ENCODE assay signal across 27 cellular contexts in the genomic region with DNA sequence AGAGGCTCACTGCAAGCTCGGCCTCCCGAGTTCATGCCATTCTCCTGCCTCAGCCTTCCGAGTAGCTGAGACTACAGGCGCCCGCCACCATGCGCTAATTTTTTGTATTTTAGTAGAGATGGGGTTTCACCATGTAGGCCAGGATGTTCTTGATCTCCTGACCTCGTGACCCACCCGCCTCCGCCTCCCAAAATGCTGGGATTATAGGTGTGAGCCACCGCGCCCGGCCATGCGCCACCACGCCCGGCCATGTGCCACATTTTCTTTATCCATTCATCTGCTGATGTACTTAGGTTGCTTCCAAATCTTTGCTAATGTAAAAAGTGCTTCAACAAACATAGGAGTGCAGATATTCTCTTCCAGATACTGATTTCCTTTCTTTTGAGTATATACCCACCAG.
"Had no signal": no experiment of that assay in that cellular context is flagged by ENCODE, and none has a peak within 500 bp of the region (broad histone marks: within the 10 kb centered on the region; RNA-seq: fewer than 3 reads in every experiment).

No MANE protein-coding gene starts in this region.

- H3K27me3 ChIP-seq: stomach, suprapubic skin, testis, thyroid gland, tibial artery, tibial nerve, transverse colon, upper lobe of left lung, uterus, vagina had no signal

- ATAC-seq: stimulated activated effector memory CD8-positive, alpha-beta T cell treated with anti-CD3 and anti-CD28 coated beads, Interleukin-12 subunit alpha, Interleukin-12 subunit beta, amount 100 ng/mL, for 72 hours; stimulated activated memory B cell treated with anti-CD40 and anti-IgM and Interleukin-4, amounts not matched to agents 10 μg/mL and 1 μg/mL and 100 μg/mL, for 72 hours; stimulated activated naive B cell treated with anti-CD40 and anti-IgM and Interleukin-4, amounts not matched to agents 10 μg/mL and 1 μg/mL and 100 μg/mL, for 72 hours; stimulated activated naive CD8-positive, alpha-beta T cell treated with anti-CD3 and anti-CD28 coated beads, Interleukin-15, amount 100 ng/mL, for 72 hours; stimulated activated naive CD8-positive, alpha-beta T cell treated with anti-CD3 and anti-CD28 coated beads, Interleukin-15, Interleukin-2, amounts not matched to agents 100 U/mL and 50 U/mL, for 24 hours had no signal

- H3K4me3 Mint-ChIP-seq: stimulated activated effector memory CD8-positive, alpha-beta T cell treated with anti-CD3 and anti-CD28 coated beads, Interleukin-12 subunit alpha, Interleukin-12 subunit beta, amount 100 ng/mL, for 72 hours; stimulated activated memory B cell treated with anti-CD40 and anti-IgM and Interleukin-4, amounts not matched to agents 10 μg/mL and 1 μg/mL and 100 μg/mL, for 72 hours; stimulated activated naive B cell treated with anti-CD40 and anti-IgM and Interleukin-4, amounts not matched to agents 10 μg/mL and 1 μg/mL and 100 μg/mL, for 72 hours; stimulated activated naive CD8-positive, alpha-beta T cell treated with anti-CD3 and anti-CD28 coated beads, Interleukin-15, amount 100 ng/mL, for 72 hours; stimulated activated naive CD8-positive, alpha-beta T cell treated with anti-CD3 and anti-CD28 coated beads, Interleukin-15, Interleukin-2, amounts not matched to agents 100 ng/mL and 50 ng/mL, for 24 hours; type B pancreatic cell had no signal

- H3K27ac ChIP-seq: stomach, suprapubic skin, testis, thoracic aorta, thyroid gland, tibial artery, tibial nerve, transverse colon, upper lobe of left lung, uterus, vagina had no signal

- H3K9me3 ChIP-seq: suprapubic skin, testis, thoracic aorta, thyroid gland, tibial artery, transverse colon, upper lobe of left lung, uterus, vagina had no signal

- H3K36me3 ChIP-seq: stomach, suprapubic skin, thoracic aorta, thyroid gland, tibial artery, tibial nerve, transverse colon, upper lobe of left lung, uterus, vagina had no signal

- DNase-seq: stimulated activated CD4-positive, alpha-beta T cell treated with anti-CD3 and anti-CD28 coated beads, Interleukin-2, amount 100 ng/mL, for 48 hours; stimulated activated CD4-positive, alpha-beta T cell treated with anti-CD3 and anti-CD28 coated beads, Interleukin-4, amount 100 ng/mL, for 1 hour; stimulated activated CD4-positive, alpha-beta T cell treated with anti-CD3 and anti-CD28 coated beads, Interleukin-4, amount 100 ng/mL, for 24 hours; stimulated activated CD4-positive, alpha-beta T cell treated with anti-CD3 and anti-CD28 coated beads, Interleukin-4, amount 100 ng/mL, for 4 hours; stimulated activated CD8-positive, alpha-beta memory T cell treated with anti-CD3 and anti-CD28 coated beads, Interleukin-4, amount 100 ng/mL, for 48 hours; stimulated activated naive B cell treated with anti-CD40 and anti-IgM and Interleukin-4, amounts not matched to agents 10 μg/mL and 1 μg/mL and 100 μg/mL, for 72 hours; stimulated activated naive CD4-positive, alpha-beta T cell; stimulated activated naive CD4-positive, alpha-beta T cell treated with Interleukin-2 at 50 U/mL for 16 hours; stimulated activated naive CD8-positive, alpha-beta T cell treated with anti-CD3 and anti-CD28 coated beads, Interleukin-15, amount 100 ng/mL, for 72 hours; stimulated activated naive CD8-positive, alpha-beta T cell treated with anti-CD3 and anti-CD28 coated beads, Interleukin-15, Interleukin-2, amounts not matched to agents 100 U/mL and 50 U/mL, for 24 hours; stomach; substantia nigra; testis; thyroid gland; tibial artery; transverse colon; trophoblast cell; uterus had no signal

- H3K27me3 Mint-ChIP-seq: stimulated activated memory B cell treated with anti-CD40 and anti-IgM and Interleukin-4, amounts not matched to agents 10 μg/mL and 1 μg/mL and 100 μg/mL, for 72 hours; stimulated activated naive B cell treated with anti-CD40 and anti-IgM and Interleukin-4, amounts not matched to agents 10 μg/mL and 1 μg/mL and 100 μg/mL, for 72 hours; stimulated activated naive CD8-positive, alpha-beta T cell treated with anti-CD3 and anti-CD28 coated beads, Interleukin-15, amount 100 ng/mL, for 72 hours; stimulated activated naive CD8-positive, alpha-beta T cell treated with anti-CD3 and anti-CD28 coated beads, Interleukin-15, Interleukin-2, amounts not matched to agents 100 ng/mL and 50 ng/mL, for 24 hours; type B pancreatic cell had no signal

- H3K27ac Mint-ChIP-seq: stimulated activated effector memory CD8-positive, alpha-beta T cell treated with anti-CD3 and anti-CD28 coated beads, Interleukin-12 subunit alpha, Interleukin-12 subunit beta, amount 100 ng/mL, for 72 hours; stimulated activated memory B cell treated with anti-CD40 and anti-IgM and Interleukin-4, amounts not matched to agents 10 μg/mL and 1 μg/mL and 100 μg/mL, for 72 hours; stimulated activated naive B cell treated with anti-CD40 and anti-IgM and Interleukin-4, amounts not matched to agents 10 μg/mL and 1 μg/mL and 100 μg/mL, for 72 hours; stimulated activated naive CD8-positive, alpha-beta T cell treated with anti-CD3 and anti-CD28 coated beads, Interleukin-15, amount 100 ng/mL, for 72 hours; stimulated activated naive CD8-positive, alpha-beta T cell treated with anti-CD3 and anti-CD28 coated beads, Interleukin-15, Interleukin-2, amounts not matched to agents 100 ng/mL and 50 ng/mL, for 24 hours; type B pancreatic cell had no signal

- H3K4me1 ChIP-seq: stomach, suprapubic skin, testis, thyroid gland, tibial artery, tibial nerve, transverse colon, upper lobe of left lung, uterus, vagina had no signal

- H3K36me3 Mint-ChIP-seq: stimulated activated effector memory CD8-positive, alpha-beta T cell treated with anti-CD3 and anti-CD28 coated beads, Interleukin-12 subunit alpha, Interleukin-12 subunit beta, amount 100 ng/mL, for 72 hours; stimulated activated memory B cell treated with anti-CD40 and anti-IgM and Interleukin-4, amounts not matched to agents 10 μg/mL and 1 μg/mL and 100 μg/mL, for 72 hours; stimulated activated naive B cell treated with anti-CD40 and anti-IgM and Interleukin-4, amounts not matched to agents 10 μg/mL and 1 μg/mL and 100 μg/mL, for 72 hours; type B pancreatic cell had no signal

- H3K4me1 Mint-ChIP-seq: stimulated activated effector memory CD8-positive, alpha-beta T cell treated with anti-CD3 and anti-CD28 coated beads, Interleukin-12 subunit alpha, Interleukin-12 subunit beta, amount 100 ng/mL, for 72 hours; stimulated activated memory B cell treated with anti-CD40 and anti-IgM and Interleukin-4, amounts not matched to agents 10 μg/mL and 1 μg/mL and 100 μg/mL, for 72 hours; stimulated activated naive B cell treated with anti-CD40 and anti-IgM and Interleukin-4, amounts not matched to agents 10 μg/mL and 1 μg/mL and 100 μg/mL, for 72 hours; stimulated activated naive CD8-positive, alpha-beta T cell treated with anti-CD3 and anti-CD28 coated beads, Interleukin-15, amount 100 ng/mL, for 72 hours had no signal

- H3K9me3 Mint-ChIP-seq: type B pancreatic cell had no signal

- H3K4me3 ChIP-seq: stomach, suprapubic skin, testis, thoracic aorta, thyroid gland, tibial artery, tibial nerve, transverse colon, upper lobe of left lung, uterus, vagina had no signal
